ENCODE assay signal across 16 cellular contexts in the genomic region with DNA sequence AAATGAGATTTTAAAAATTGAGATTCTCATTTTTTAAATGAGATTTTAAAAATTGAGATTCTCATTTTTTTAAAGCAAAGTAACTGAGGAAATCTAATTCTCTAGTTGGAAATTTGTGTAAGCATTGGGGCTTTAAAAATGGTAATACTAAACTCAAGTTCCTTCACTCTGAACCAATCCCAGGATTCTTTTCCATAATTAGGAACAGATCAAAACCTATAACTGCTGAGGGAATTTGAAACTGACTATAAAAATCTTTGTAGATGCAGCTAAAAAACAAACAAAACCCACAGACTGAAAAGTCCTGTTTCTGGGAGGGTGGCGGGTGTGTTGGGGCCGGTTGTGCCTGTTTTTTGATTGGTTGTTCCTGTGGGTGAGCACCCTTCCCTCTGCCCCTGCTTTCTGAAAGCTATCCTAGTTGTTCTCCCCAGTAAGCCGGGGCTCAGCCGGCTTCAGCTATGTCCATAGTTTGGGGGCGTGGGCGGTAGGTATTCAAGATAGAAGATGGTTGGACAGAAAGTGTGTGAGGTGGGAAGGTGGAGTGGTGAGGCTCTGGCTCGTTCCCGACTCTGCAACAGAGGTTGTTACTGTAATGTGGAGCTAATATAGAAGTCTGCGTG.
A peak's percentile ranks its signal among the peaks of the same experiment; 100 is the strongest.
DNase-seq lines count a peak whose midpoint lies in the region; FAIRE-seq and TF ChIP-seq lines count a peak whose summit lies in the region.
"Had no signal": no experiment of that assay in that cellular context is flagged by ENCODE, and none has a peak within 500 bp of the region (broad histone marks: within the 10 kb centered on the region; RNA-seq: fewer than 3 reads in every experiment).

No MANE protein-coding gene starts in this region.

- TF ChIP-seq CTCF in D721Med (IDR thresholded peaks at IDR 0.05; ENCODE audit: insufficient read depth, missing control alignments): no peak

- peak overlapping the region; percentile 96 for H3K27ac ChIP-seq in SK-N-MC
- H3K27ac ChIP-seq: ascending aorta, transverse colon had no signal

- FAIRE-seq in D721Med (lab: Jason Lieb, UNC): no peak
- FAIRE-seq: GM12878 had no signal

- H3K36me3 ChIP-seq in SK-N-MC (ENCODE audit: insufficient read depth, low read length): no peaks in the 10 kb centered on the region
- H3K36me3 ChIP-seq: transverse colon had no signal

- H3K9ac ChIP-seq in SK-N-MC (ENCODE audit: insufficient read length): peak overlapping the region; percentile 70

- peak overlapping the region; percentile 77 for H3K4me3 ChIP-seq in SK-N-MC
- H3K4me3 ChIP-seq: ascending aorta, GM12878, transverse colon had no signal

- intact Hi-C loops in posterior cingulate gyrus (cut with DNase I): no loop called here

- DNase-seq in EH (ENCODE audit: low read depth) (peak; percentile 56), SK-N-MC (ENCODE audit: low read depth, low spot score) (peak; percentile 34), fibroblast of the conjunctiva (ENCODE audit: low read depth) (peak; percentile 12), posterior cingulate gyrus (peak in 8 of 10 donors; percentile 33 to 84 (median 45)), D721Med (ENCODE audit: insufficient read length, low spot score) (no peak), LoVo (ENCODE audit: low spot score) (no peak), UCSD-AML1 (lab: John Stamatoyannopoulos, UW; ENCODE audit: unreplicated experiment) (no peak)
- DNase-seq in stimulated activated naive CD4-positive, alpha-beta T cell treated with Interleukin-2 at 50 U/mL for 16 hours (lab: John Stamatoyannopoulos, UW): no peak
- DNase-seq: CD4-positive, CD25-positive, alpha-beta regulatory T cell; dermis blood vessel endothelial cell; NCI-H146; stimulated activated naive B cell treated with anti-CD40 and anti-IgM and Interleukin-4, amounts not matched to agents 10 μg/mL and 1 μg/mL and 100 μg/mL, for 72 hours; T1000; transverse colon had no signal

- no peaks in the 10 kb centered on the region for H3K9me3 ChIP-seq in SK-N-MC (ENCODE audit: low read depth, low read length)
- H3K9me3 ChIP-seq: ascending aorta, transverse colon had no signal

Comparison
In these comparisons a context has a peak if more than half of its experiments do, and no peak if none do; other contexts are left out.
1. DNase-seq: peak in EH (single experiment), SK-N-MC (single experiment), fibroblast of the conjunctiva (single experiment) and posterior cingulate gyrus (8 of 10); none in stimulated activated naive CD4-positive, alpha-beta T cell treated with Interleukin-2 at 50 U/mL for 16 hours (single experiment), D721Med (single experiment), LoVo (single experiment) and UCSD-AML1 (single experiment).